Comparison of ENCODE assay signal across 23 cellular contexts in genomic region chr1:31822766-31823165, GRCh38. TPM values are rescaled to one million over a fixed set of nuclear protein-coding genes. Genes with fewer than 3 reads are reported as not detected.
A peak's percentile ranks its signal among the peaks of the same experiment; 100 is the strongest.
DNase-seq lines count a peak whose midpoint lies in the region; ATAC-seq and TF ChIP-seq lines count a peak whose summit lies in the region.
"Had no signal": no experiment of that assay in that cellular context is flagged by ENCODE, and none has a peak within 500 bp of the region (broad histone marks: within the 10 kb centered on the region; RNA-seq: fewer than 3 reads in every experiment).

No MANE protein-coding gene starts in this region.

- TF ChIP-seq CTCF in fibroblast of pulmonary artery (IDR thresholded peaks at IDR 0.05; ENCODE audit: low read length, missing control alignments): no peak

- no peak overlapping the region for H3K4me3 ChIP-seq in fibroblast of pulmonary artery (replicated peaks; ENCODE audit: low read depth, low read length)
- H3K4me3 ChIP-seq: BLaER1, cardiac muscle cell, esophagus squamous epithelium, GM12878, pancreas had no signal

- DNase-seq in amygdala (lab: John Stamatoyannopoulos, UW) (peak in 31 of 56 donors; percentile 15 to 80 (median 43)), fibroblast of pulmonary artery (ENCODE audit: low read depth) (peak; percentile 72), middle frontal gyrus (ENCODE audit: extremely low spot score, low spot score) (peak; percentile 41), ureter (ENCODE audit: low spot score) (peak; percentile 14)
- DNase-seq in activated effector memory CD4-positive, alpha-beta T cell treated with anti-CD3 and anti-CD28 coated beads, Interleukin-2, amount 50 U/mL, for 16 hours: no peak
- DNase-seq: activated CD8-positive, alpha-beta T cell treated with anti-CD3 and anti-CD28 coated beads, Interleukin-2, amount 10 ng/mL, durations not matched to agents 7 days and 5 days; esophagus squamous epithelium; GF-D8; HCEC 1CT; Karpas-422; NCI-H1105 treated with DMSO at 0.1 percent for 48 hours; OCI-M1; pancreas; SHP77; stimulated activated CD4-positive, alpha-beta T cell treated with anti-CD3 and anti-CD28 coated beads, Interleukin-4, amount 100 ng/mL, for 24 hours; WERI-Rb-1 had no signal

- no peak for ATAC-seq in GM21619 (IDR thresholded peaks at IDR 0.05; ENCODE audit: unreplicated experiment)
- no peak for ATAC-seq in HG02798 (IDR thresholded peaks at IDR 0.05; ENCODE audit: poor library complexity, unreplicated experiment)
- ATAC-seq: activated CD8-positive, alpha-beta T cell treated with anti-CD3 and anti-CD28 coated beads, Interleukin-2, amount 10 ng/mL, durations not matched to agents 7 days and 5 days; GM12878; pancreas had no signal

RNA-seq across cellular contexts. Expression of gene SPOCD1, which starts 6.9 kb away (rescaled TPM):
- 39.8 TPM for total RNA-seq in ureter
- total RNA-seq: activated CD8-positive, alpha-beta T cell treated with anti-CD3 and anti-CD28 coated beads, Interleukin-2, amount 10 ng/mL, durations not matched to agents 7 days and 5 days; skeletal muscle tissue; T-helper 1 cell treated with Interleukin-12 subunit alpha and Interleukin-12 subunit beta and Interleukin-4 antibody, amounts not matched to agents 30 ng/mL and 1 ng/mL, for 36 hours had no signal

RNA-seq across cellular contexts. Expression of gene ADGRB2, which starts 58.6 kb away (rescaled TPM):
- 7.5 TPM for total RNA-seq in ureter
